25 cellular contexts compared by ENCODE assay signal in the genomic region with DNA sequence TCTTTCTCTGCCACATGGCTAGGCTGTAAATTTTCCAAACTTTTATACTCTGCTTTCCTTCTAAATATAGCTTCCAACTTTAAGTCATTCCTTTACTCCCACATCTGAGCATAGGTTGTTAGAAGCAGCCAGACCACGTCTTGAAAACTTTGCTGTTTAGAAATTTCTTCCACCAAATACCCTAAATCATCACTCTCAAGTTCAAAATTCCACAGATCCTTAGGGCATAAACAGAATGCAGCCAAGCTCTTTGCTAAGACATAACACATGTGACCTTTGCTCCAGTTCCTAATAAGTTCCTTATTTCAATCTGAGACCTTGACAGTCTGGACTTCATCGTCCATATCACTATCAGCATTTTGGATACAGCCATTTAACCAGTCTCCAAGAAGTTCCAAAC.
DNase-seq lines count a peak whose midpoint lies in the region; ATAC-seq and TF ChIP-seq lines count a peak whose summit lies in the region.
"Had no signal": no experiment of that assay in that cellular context is flagged by ENCODE, and none has a peak within 500 bp of the region (broad histone marks: within the 10 kb centered on the region; RNA-seq: fewer than 3 reads in every experiment).

No MANE protein-coding gene starts in this region.

- TF ChIP-seq CTCF in SK-N-SH (IDR thresholded peaks at IDR 0.05) (no peak), fibroblast of the aortic adventitia (IDR thresholded peaks at IDR 0.05; ENCODE audit: insufficient read depth, low read length) (no peak)

- no peak overlapping the region for H3K4me2 ChIP-seq in SK-N-SH

- no peaks in the 10 kb centered on the region for H3K9me2 ChIP-seq in SK-N-SH

- TF ChIP-seq RAD21 in SK-N-SH (IDR thresholded peaks at IDR 0.05; ENCODE audit: low read length) = no peak

- H3K79me2 ChIP-seq in SK-N-SH (ENCODE audit: insufficient read depth) = no peaks in the 10 kb centered on the region

- 28% methylated on average over 2 of the region's 2 CpGs for WGBS in SK-N-SH (ENCODE audit: low lambda C conversion rate)

- H3K27ac ChIP-seq in SK-N-SH (ENCODE audit: low read depth in 2 of 2, low read length in 1 of 2) = no peak overlapping the region
- H3K27ac ChIP-seq: 22Rv1, C4-2B, SJSA1 had no signal

- peaks cover 0 to 31% of the 10 kb centered on the region in 2 experiments; a peak in 1 of 4 replicates for H3K4me1 ChIP-seq in SK-N-SH (ENCODE audit: control insufficient read depth in 1 of 2, insufficient read depth in 2 of 2, low read depth in 1 of 2, low read length in 1 of 2)

- H3K9me3 ChIP-seq in SK-N-SH = no peaks in the 10 kb centered on the region
- H3K9me3 ChIP-seq: SJSA1 had no signal

- no peak overlapping the region for H3K9ac ChIP-seq in SK-N-SH

- CTCF ChIA-PET in SK-N-SH (lab: Yijun Ruan, JAX) = no interaction called here

- POLR2A ChIA-PET in SK-N-SH (lab: Yijun Ruan, JAX) = no interaction called here

- no peak for TF ChIP-seq EP300 in SK-N-SH (IDR thresholded peaks at IDR 0.05; ENCODE audit: borderline replicate concordance in 1 of 2, low read depth in 1 of 2, low read length in 1 of 2)

- peaks cover 3% of the 10 kb centered on the region for H3F3A ChIP-seq in SK-N-SH (replicated peaks; ENCODE audit: insufficient read depth)

- H2AFZ ChIP-seq in SK-N-SH (ENCODE audit: low read depth) = no peak overlapping the region

- DNase-seq in SK-N-SH = no peak
- peak; percentile 59 for DNase-seq in amniotic epithelial cell (ENCODE audit: low read depth)
- peak; percentile 10 for DNase-seq in fibroblast of the aortic adventitia (ENCODE audit: low read depth)
- DNase-seq in medulla oblongata (ENCODE audit: extremely low spot score) = no peak
- no peak for DNase-seq in D341Med (ENCODE audit: low spot score)
- DNase-seq in GOT3 (lab: John Stamatoyannopoulos, UW) = no peak
- DNase-seq: AML-193; Calu3; CD8-positive, alpha-beta memory T cell; GF-D8; H9; Karpas-422; NCI-H1417; NCI-H1694 treated with DMSO at 0.1 percent for 48 hours; NCI-H2081 treated with DMSO at 0.1 percent for 48 hours; NCI-H2171 treated with DMSO at 0.1 percent for 48 hours; NCI-H524 treated with DMSO at 0.1 percent for 48 hours; NCI-H82; SW 1271 had no signal

- no peak overlapping the region for H3K4me3 ChIP-seq in SK-N-SH (ENCODE audit: low read depth in 2 of 2, low read length in 1 of 2)
- H3K4me3 ChIP-seq in fibroblast of the aortic adventitia (ENCODE audit: low read depth, low read length) = no peak overlapping the region
- H3K4me3 ChIP-seq: SJSA1 had no signal

- no peaks in the 10 kb centered on the region for H4K20me1 ChIP-seq in SK-N-SH (ENCODE audit: insufficient read depth)

- H3K36me3 ChIP-seq in SK-N-SH (replicated peaks in 1 of 2; ENCODE audit: control insufficient read depth in 1 of 2, insufficient read depth in 2 of 2, low read length in 1 of 2) = no peaks in the 10 kb centered on the region
- H3K36me3 ChIP-seq: SJSA1 had no signal

- ATAC-seq in SK-N-SH treated with all-trans-retinoic acid at 6 μM for 48 hours (no peak), HG03175 (IDR thresholded peaks at IDR 0.05; ENCODE audit: unreplicated experiment) (no peak)
- ATAC-seq: Panc1 had no signal

- no peaks in the 10 kb centered on the region for H3K27me3 ChIP-seq in SK-N-SH (ENCODE audit: insufficient read depth)
- H3K27me3 ChIP-seq: SJSA1 had no signal

TF ChIP-seq in SK-N-SH, 30 proteins besides CTCF, POLR2A, EP300 and RAD21 (continues in another document):
- TF ChIP-seq JUND (IDR thresholded peaks at IDR 0.05) = no peak
- TF ChIP-seq, protein P1, sequence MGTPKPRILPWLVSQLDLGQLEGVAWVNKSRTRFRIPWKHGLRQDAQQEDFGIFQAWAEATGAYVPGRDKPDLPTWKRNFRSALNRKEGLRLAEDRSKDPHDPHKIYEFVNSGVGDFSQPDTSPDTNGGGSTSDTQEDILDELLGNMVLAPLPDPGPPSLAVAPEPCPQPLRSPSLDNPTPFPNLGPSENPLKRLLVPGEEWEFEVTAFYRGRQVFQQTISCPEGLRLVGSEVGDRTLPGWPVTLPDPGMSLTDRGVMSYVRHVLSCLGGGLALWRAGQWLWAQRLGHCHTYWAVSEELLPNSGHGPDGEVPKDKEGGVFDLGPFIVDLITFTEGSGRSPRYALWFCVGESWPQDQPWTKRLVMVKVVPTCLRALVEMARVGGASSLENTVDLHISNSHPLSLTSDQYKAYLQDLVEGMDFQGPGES (IDR thresholded peaks at IDR 0.05; ENCODE audit: low read depth, low read length) = no peak
- TF ChIP-seq CHD2 (IDR thresholded peaks at IDR 0.05; ENCODE audit: low read length, partially characterized antibody) = no peak
- TF ChIP-seq, protein P2, sequence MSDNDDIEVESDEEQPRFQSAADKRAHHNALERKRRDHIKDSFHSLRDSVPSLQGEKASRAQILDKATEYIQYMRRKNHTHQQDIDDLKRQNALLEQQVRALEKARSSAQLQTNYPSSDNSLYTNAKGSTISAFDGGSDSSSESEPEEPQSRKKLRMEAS (IDR thresholded peaks at IDR 0.05; ENCODE audit: low read depth) = no peak
- no peak for TF ChIP-seq REST (IDR thresholded peaks at IDR 0.05; ENCODE audit: low read depth, low read length)
- TF ChIP-seq TCF12 (IDR thresholded peaks at IDR 0.05) = 0 out of 2 replicates have a peak, but pooled peaks have one; percentile 10

TF ChIP-seq in SK-N-SH treated with all-trans-retinoic acid at 6 μM for 48 hours, 23 proteins besides CTCF, POLR2A, EP300 and RAD21:
- TF ChIP-seq ZNF70 (CRISPR knock-in tag; IDR thresholded peaks at IDR 0.05) (no peak), PATZ1 (CRISPR knock-in tag; IDR thresholded peaks at IDR 0.05; ENCODE audit: borderline replicate concordance) (no peak)

Comparison
In these comparisons a context has a peak if more than half of its experiments do, and no peak if none do; other contexts are left out.
1. DNase-seq: peak in amniotic epithelial cell (single experiment) and fibroblast of the aortic adventitia (single experiment); none in SK-N-SH (single experiment), medulla oblongata (single experiment), D341Med (single experiment) and GOT3 (single experiment).